11 cellular contexts compared by ENCODE assay signal in the genomic region with DNA sequence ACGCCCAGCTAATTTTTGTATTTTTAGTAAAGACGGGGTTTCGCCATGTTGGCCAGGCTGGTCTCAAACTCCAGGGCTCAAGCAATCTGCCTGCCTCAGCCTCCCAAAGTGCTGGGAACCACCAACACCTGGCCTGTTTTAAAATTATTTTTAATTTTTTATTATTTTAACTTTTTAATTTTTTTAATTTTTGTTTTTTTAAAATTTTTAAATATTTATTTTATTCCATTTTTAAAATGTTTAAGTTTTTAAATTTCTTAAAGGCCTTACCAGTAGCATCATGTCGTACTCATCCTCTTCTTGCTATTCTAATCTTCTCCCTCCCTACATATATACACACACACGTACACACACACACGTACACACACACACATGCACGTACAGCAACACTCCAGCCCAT. TPM values are rescaled to one million over a fixed set of nuclear protein-coding genes. Genes with fewer than 3 reads are reported as not detected.
"Had no signal": no experiment of that assay in that cellular context is flagged by ENCODE, and none has a peak within 500 bp of the region (broad histone marks: within the 10 kb centered on the region; RNA-seq: fewer than 3 reads in every experiment).

No MANE protein-coding gene starts in this region.

- H3K27ac Mint-ChIP-seq: GM23338, H9, HFFc6 had no signal

- ATAC-seq: GM23338, HCT116 had no signal

- FAIRE-seq: H54 had no signal

- H3K4me1 Mint-ChIP-seq: GM23338, H9 had no signal

- H3K9me3 Mint-ChIP-seq: GM23338, H9, HFFc6 had no signal

- DNase-seq: GM23248, GOT3, H7, H9, HCEC 1CT, HFFc6 had no signal

- H3K4me3 Mint-ChIP-seq: GM23338, H9, HFFc6 had no signal

RNA-seq across cellular contexts. Expression of gene LYG1, which starts 1.4 kb away (rescaled TPM):
- total RNA-seq: GM23248 had no signal

RNA-seq across cellular contexts. Expression of gene LYG2, which starts 44.1 kb away (rescaled TPM):
- total RNA-seq: GM23248, GM23338, H1, H4, H7, H9, HFFc6 had no signal
